8 cellular contexts compared by ENCODE assay signal in genomic region chr17:78421534-78422266, GRCh38. TPM values are rescaled to one million over a fixed set of nuclear protein-coding genes. Genes with fewer than 3 reads are reported as not detected.
A peak's percentile ranks its signal among the peaks of the same experiment; 100 is the strongest.
DNase-seq lines count a peak whose midpoint lies in the region; ATAC-seq and TF ChIP-seq lines count a peak whose summit lies in the region.

No MANE protein-coding gene starts in this region.

- H2AFZ ChIP-seq in GM23248: no peak overlapping the region

- H3K27ac ChIP-seq in GM23248: no peak overlapping the region

- peak; percentile 99 for TF ChIP-seq CTCF in AG09309 (IDR thresholded peaks at IDR 0.05; ENCODE audit: control insufficient read depth, insufficient read depth, low read depth, low read length, missing control alignments)

- no peaks in the 10 kb centered on the region for H3K9me2 ChIP-seq in GM23248 (ENCODE audit: insufficient read depth)

- H3F3A ChIP-seq in GM23248 (ENCODE audit: insufficient read depth): 0 out of 2 replicates have a peak, but pooled peaks cover 5% of the 10 kb centered on the region

- H3K27ac Mint-ChIP-seq in memory B cell: no peak overlapping the region

- no peaks in the 10 kb centered on the region for H3K4me1 Mint-ChIP-seq in memory B cell

- no peaks in the 10 kb centered on the region for H3K9me3 ChIP-seq in GM23248 (ENCODE audit: low read depth)

- H3K36me3 ChIP-seq in GM23248 (ENCODE audit: low read depth): 0 out of 2 replicates have a peak, but pooled peaks cover 11% of the 10 kb centered on the region

- in situ Hi-C loops in GM23248 (cut with MboI): loop anchor here (5.0 to 10.0 kb wide), 2 partner anchors 64 to 137 kb away; no protein-coding TSS in a partner anchor

- H3K79me2 ChIP-seq in GM23248 (ENCODE audit: insufficient read depth): peaks cover 13% of the 10 kb centered on the region

- H3K27me3 Mint-ChIP-seq in memory B cell: no peaks in the 10 kb centered on the region

- no peak overlapping the region for H3K9ac ChIP-seq in GM23248

- peak; percentile 88 for ATAC-seq in memory B cell (ENCODE audit: low read depth)
- no peak for ATAC-seq in HG03097 (IDR thresholded peaks at IDR 0.05; ENCODE audit: low FRiP score, unreplicated experiment)

- H3K9me3 Mint-ChIP-seq in memory B cell: no peaks in the 10 kb centered on the region

- no peaks in the 10 kb centered on the region for H3K27me3 ChIP-seq in GM23248 (replicated peaks; ENCODE audit: insufficient read depth)

- H3K4me1 ChIP-seq in GM23248 (ENCODE audit: insufficient read depth): no peaks in the 10 kb centered on the region

- H3K36me3 Mint-ChIP-seq in memory B cell: peaks cover 17% of the 10 kb centered on the region

- no peaks in the 10 kb centered on the region for H4K20me1 ChIP-seq in GM23248 (ENCODE audit: insufficient read depth)

- H3K4me2 ChIP-seq in GM23248 (ENCODE audit: unreplicated experiment): no peak overlapping the region

- 86 to 89% methylated on average over 17 to 24 of the region's 24 CpGs for WGBS in GM23248 (ENCODE audit: low coverage in 1 of 2, low lambda C conversion rate in 2 of 2, missing lambda C conversion rate in 2 of 2), 2 experiments

- H3K4me3 ChIP-seq in AG09309 (ENCODE audit: control insufficient read depth, low read depth, low read length) (no peak overlapping the region), GM23248 (no peak overlapping the region)

- DNase-seq in AG09309 (ENCODE audit: low read depth): no peak
- peak; percentile 78 for DNase-seq in GM23248
- peak; percentile 14 for DNase-seq in NCI-H748 treated with DMSO at 0.1 percent for 48 hours (lab: John Stamatoyannopoulos, UW)
- peak; percentile 27 to 62 for DNase-seq in activated CD8-positive, alpha-beta memory T cell treated with anti-CD3 and anti-CD28 coated beads for 1 hour (ENCODE audit: extremely low read depth in 1 of 2, low read depth in 1 of 2)
- DNase-seq in effector CD8-positive, alpha-beta T cell (lab: John Stamatoyannopoulos, UW): peak; percentile 51
- DNase-seq in memory B cell (ENCODE audit: low spot score in 2 of 2): peak; percentile 77 to 79
- peak; percentile 50 to 56 for DNase-seq in stimulated activated CD8-positive, alpha-beta memory T cell treated with anti-CD3 and anti-CD28 coated beads, Interleukin-15, amount 100 ng/mL, for 48 hours (ENCODE audit: low read depth in 2 of 2)

- H3K4me3 Mint-ChIP-seq in memory B cell: no peak overlapping the region

RNA-seq across cellular contexts. Expression of gene PGS1, which starts 43.3 kb away (rescaled TPM):
- total RNA-seq in GM23248 (2014; rRNA removed; shearing (Covaris generic)): 31.4 and 32.5 TPM in 2 replicates
- 28.6 and 30.2 TPM in 2 replicates for polyA plus RNA-seq in GM23248 (2016; fragmentation: Nextera tagmentation; extraction: Ambion mirVana)
